Comparison of ENCODE assay signal across 8 cellular contexts in the genomic region with DNA sequence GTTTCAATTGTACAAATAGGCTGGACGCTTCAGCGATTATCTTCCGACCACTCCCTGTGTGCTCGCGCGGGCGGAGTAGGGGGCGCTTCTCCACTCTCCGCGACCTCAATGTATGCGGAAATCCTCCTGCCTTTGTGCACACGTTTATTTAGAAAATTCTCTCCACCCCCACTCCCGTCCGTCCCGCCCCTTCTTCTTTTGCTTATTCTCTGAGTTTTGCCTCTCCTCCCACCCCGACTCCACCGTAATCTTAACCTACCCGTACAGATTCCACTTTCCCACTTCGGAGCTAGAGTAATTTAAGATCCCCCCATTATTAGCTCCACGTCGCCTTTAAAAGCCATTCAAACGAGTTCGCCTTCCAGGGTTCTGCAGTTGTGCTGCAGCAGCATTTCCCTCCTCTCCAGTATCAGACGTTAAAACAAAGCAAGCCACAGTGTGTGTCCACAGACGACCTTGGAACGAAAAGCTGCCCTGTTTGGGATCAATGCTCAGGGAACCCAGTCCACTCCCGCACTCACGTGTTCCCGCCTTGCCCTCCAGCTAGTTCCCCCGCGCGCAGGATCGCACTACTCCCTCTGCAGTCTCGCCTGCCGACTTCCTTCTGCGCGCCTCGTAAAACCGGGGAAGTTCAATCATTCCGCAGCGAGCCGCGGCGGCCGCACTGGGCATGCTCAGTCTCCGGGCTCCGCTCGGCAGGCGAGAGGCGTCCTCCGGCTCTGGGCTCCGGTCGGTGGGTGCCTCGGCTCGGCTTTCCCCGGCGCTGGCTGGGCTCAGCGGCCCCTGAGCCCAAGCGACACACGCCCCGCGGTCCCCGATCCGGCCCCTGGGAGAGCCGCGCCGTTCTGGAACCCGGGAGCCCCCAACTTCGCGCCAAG. TPM values are rescaled to one million over a fixed set of nuclear protein-coding genes. Genes with fewer than 3 reads are reported as not detected.
DNase-seq lines count a peak whose midpoint lies in the region; ATAC-seq, FAIRE-seq and TF ChIP-seq lines count a peak whose summit lies in the region.

A gene with protein sequence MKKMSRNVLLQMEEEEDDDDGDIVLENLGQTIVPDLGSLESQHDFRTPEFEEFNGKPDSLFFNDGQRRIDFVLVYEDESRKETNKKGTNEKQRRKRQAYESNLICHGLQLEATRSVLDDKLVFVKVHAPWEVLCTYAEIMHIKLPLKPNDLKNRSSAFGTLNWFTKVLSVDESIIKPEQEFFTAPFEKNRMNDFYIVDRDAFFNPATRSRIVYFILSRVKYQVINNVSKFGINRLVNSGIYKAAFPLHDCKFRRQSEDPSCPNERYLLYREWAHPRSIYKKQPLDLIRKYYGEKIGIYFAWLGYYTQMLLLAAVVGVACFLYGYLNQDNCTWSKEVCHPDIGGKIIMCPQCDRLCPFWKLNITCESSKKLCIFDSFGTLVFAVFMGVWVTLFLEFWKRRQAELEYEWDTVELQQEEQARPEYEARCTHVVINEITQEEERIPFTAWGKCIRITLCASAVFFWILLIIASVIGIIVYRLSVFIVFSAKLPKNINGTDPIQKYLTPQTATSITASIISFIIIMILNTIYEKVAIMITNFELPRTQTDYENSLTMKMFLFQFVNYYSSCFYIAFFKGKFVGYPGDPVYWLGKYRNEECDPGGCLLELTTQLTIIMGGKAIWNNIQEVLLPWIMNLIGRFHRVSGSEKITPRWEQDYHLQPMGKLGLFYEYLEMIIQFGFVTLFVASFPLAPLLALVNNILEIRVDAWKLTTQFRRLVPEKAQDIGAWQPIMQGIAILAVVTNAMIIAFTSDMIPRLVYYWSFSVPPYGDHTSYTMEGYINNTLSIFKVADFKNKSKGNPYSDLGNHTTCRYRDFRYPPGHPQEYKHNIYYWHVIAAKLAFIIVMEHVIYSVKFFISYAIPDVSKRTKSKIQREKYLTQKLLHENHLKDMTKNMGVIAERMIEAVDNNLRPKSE (plus strand): TSS at position 677 of the 878 bp plus-strand sequence. CDS start 227 bp downstream, outside the sequence.

- H2AFZ ChIP-seq in K562 (ENCODE audit: low read depth, low read length) = peak within 1 kb of the TSS; percentile 97

- peak; percentile 28 for FAIRE-seq in A549 (lab: Jason Lieb, UNC)
- FAIRE-seq in TTC549 (lab: Jason Lieb, UNC) = peak; percentile 38
- FAIRE-seq in K562 (lab: Jason Lieb, UNC) = peak; percentile 93

- H3K9me3 ChIP-seq in A549 = no peaks in the 10 kb centered on the region
- no peaks in the 10 kb centered on the region for H3K9me3 ChIP-seq in K562 (replicated peaks; ENCODE audit: control insufficient read depth, insufficient read depth, low read depth, low read length)
- H3K9me3 ChIP-seq in iPS DF 6.9 (ENCODE audit: control insufficient read depth, insufficient read depth, low read length) = no peaks in the 10 kb centered on the region

- POLR2A ChIA-PET in A549 (lab: Yijun Ruan, JAX) (interaction anchor here (0.5 to 3.6 kb wide), 16 partner anchors 14 to 512 kb away, joined by 3 to 40 read pairs (median 4); a partner anchor contains a TSS), K562 (lab: Yijun Ruan, JAX) (interaction anchor here (0.6 to 2.7 kb wide), 7 partner anchors 8 to 1390 kb away, joined by 3 to 14 read pairs (median 3); no protein-coding TSS in a partner anchor)

- H3K27me3 ChIP-seq in K562 (ENCODE audit: control insufficient read depth in 2 of 2, insufficient read depth in 2 of 2, low read length in 2 of 2) = no peaks in the 10 kb centered on the region
- H3K27me3 ChIP-seq in iPS DF 6.9 (ENCODE audit: control insufficient read depth, insufficient read depth, low read length) = no peaks in the 10 kb centered on the region

- H3K4me2 ChIP-seq in A549 (peak within 1 kb of the TSS; percentile 84), K562 (ENCODE audit: insufficient read depth, low read length) (peak within 1 kb of the TSS; percentile 99)

- 2% methylated on average over 52 of the region's 70 CpGs for WGBS in A549 (ENCODE audit: missing lambda C conversion rate)
- under 1% methylated on average over 59 of the region's 70 CpGs for WGBS in K562 (ENCODE audit: insufficient coverage, low coverage, missing lambda C conversion rate)
- no CpG with 5 or more reads among the region's 70 CpGs for WGBS in iPS DF 6.9 (ENCODE audit: insufficient coverage, insufficient read length)

- no peaks in the 10 kb centered on the region; the same call in 1 of the 2 replicates for H4K20me1 ChIP-seq in K562 (replicated peaks; ENCODE audit: control insufficient read depth, insufficient read depth, low read length)

- ATAC-seq in A549 (peak; percentile 91 to 94), GM18520 (IDR thresholded peaks at IDR 0.05; ENCODE audit: unreplicated experiment) (peak; percentile 55), HG03060 (IDR thresholded peaks at IDR 0.05; ENCODE audit: low read depth, unreplicated experiment) (peak; percentile 64), K562 (peak; percentile 87)

- peak; percentile 54 for TF ChIP-seq CTCF in A549 (IDR thresholded peaks at IDR 0.05)
- peak; percentile 29 to 61 (median 54); a peak in 5 of 6 replicates for TF ChIP-seq CTCF in K562 (IDR thresholded peaks at IDR 0.05 in 2 of 3, conservative IDR thresholded peaks at IDR 0.05 in 1 of 3; ENCODE audit: insufficient read depth in 2 of 3, low read depth in 1 of 3, low read length in 3 of 3)

- H3K9me1 ChIP-seq in K562 (ENCODE audit: control insufficient read depth, insufficient read depth, low read length) = no peaks in the 10 kb centered on the region

- peak within 1 kb of the TSS; percentile 95 to 99 for H3K9ac ChIP-seq in K562 (ENCODE audit: insufficient read depth in 1 of 2, low read depth in 2 of 2, low read length in 2 of 2)

- TF ChIP-seq RAD21 in A549 (conservative IDR thresholded peaks at IDR 0.05 in 1 of 2, IDR thresholded peaks at IDR 0.05 in 1 of 2) (peak; percentile 54 to 58), K562 (CRISPR knock-in tag; conservative IDR thresholded peaks at IDR 0.05 in 1 of 2, IDR thresholded peaks at IDR 0.05 in 1 of 2) (peak in 1 of 2 experiments; percentile 40; a peak in 3 of 4 replicates)

- in situ Hi-C loops in K562 (cut with MboI) = no loop called here

- no TSS peak for BruUV-seq in K562 (replicated peaks; lab: Mats Ljungman, UMichigan)

- H3K4me3 ChIP-seq in A549 = peak within 1 kb of the TSS; percentile 89
- H3K4me3 ChIP-seq in K562 = peak within 1 kb of the TSS; percentile 85
- H3K4me3 ChIP-seq in iPS DF 6.9 (ENCODE audit: low read length) = peak within 1 kb of the TSS; percentile 94
- peak within 1 kb of the TSS; percentile 92 for H3K4me3 ChIP-seq in skeletal muscle cell (ENCODE audit: low read depth, low read length)

- H3K4me1 ChIP-seq in A549 (peaks cover 36% of the 10 kb centered on the region), K562 (replicated peaks in 1 of 2; ENCODE audit: control insufficient read depth in 2 of 2, insufficient read depth in 2 of 2, low read length in 2 of 2) (peaks cover 9 to 12% of the 10 kb centered on the region in 2 experiments; a peak in 4 of 5 replicates), iPS DF 6.9 (ENCODE audit: control insufficient read depth, insufficient read depth, low read length) (peaks cover 5% of the 10 kb centered on the region)

- peaks cover 48% of the 10 kb centered on the region for H3K79me2 ChIP-seq in K562 (ENCODE audit: control insufficient read depth, insufficient read depth, low read length)

- intact Hi-C loops in K562 (cut with micrococcal nuclease) = loop anchor here (1.0 to 10.0 kb wide), 5 partner anchors 42 to 1039 kb away; a partner anchor contains a TSS

- CTCF ChIA-PET in A549 (lab: Yijun Ruan, JAX) (interaction anchor here (0.6 to 5.2 kb wide), 35 partner anchors 10 to 514 kb away, joined by 3 to 31 read pairs (median 4); a partner anchor contains a TSS), K562 (lab: Yijun Ruan, JAX; ENCODE audit: low intra/inter-chr PET ratio) (interaction anchor here (0.6 to 0.7 kb wide), 2 partner anchors 43 to 121 kb away, joined by 3 read pairs; no protein-coding TSS in a partner anchor)

- peak; percentile 89 for TF ChIP-seq POLR2A in A549 (IDR thresholded peaks at IDR 0.05; ENCODE audit: low read length)
- peak; percentile 89 for TF ChIP-seq POLR2A in K562 (conservative IDR thresholded peaks at IDR 0.05)

- H3K27ac ChIP-seq in A549 = peak within 1 kb of the TSS; percentile 95 to 100
- H3K27ac ChIP-seq in K562 (ENCODE audit: extremely low read depth, low read depth, low read length) = peak within 1 kb of the TSS; percentile 97
- no peak within 1 kb of the TSS for H3K27ac ChIP-seq in iPS DF 6.9 (ENCODE audit: low read length)

- DNase-seq in A549 (ENCODE audit: low read depth in 1 of 2, low spot score in 1 of 2) (peak; percentile 83 to 93), NCI-H2081 treated with DMSO at 0.1 percent for 48 hours (lab: John Stamatoyannopoulos, UW) (peak; percentile 68), K562 (ENCODE audit: extremely low read depth in 1 of 4, low spot score in 3 of 4) (peak; percentile 81 to 91 (median 85)), iPS DF 6.9 (ENCODE audit: low read depth, low spot score) (no peak), skeletal muscle cell (ENCODE audit: low read depth) (peak; percentile 68)

- no peaks in the 10 kb centered on the region for H3K36me3 ChIP-seq in K562 (ENCODE audit: control insufficient read depth, insufficient read depth, low read length)
- no peaks in the 10 kb centered on the region for H3K36me3 ChIP-seq in iPS DF 6.9 (ENCODE audit: control insufficient read depth, insufficient read depth, low read length)

- TF ChIP-seq EP300 in A549 (IDR thresholded peaks at IDR 0.05) (no peak), K562 (IDR thresholded peaks at IDR 0.05; ENCODE audit: low read length) (peak; percentile 46; the same call in 1 of the 2 replicates)

RNA-seq across cellular contexts. Expression of the gene that starts here (rescaled TPM):
- 80.0 and 85.4 TPM in 2 replicates for polyA plus RNA-seq in A549 (2011; rRNA removed)
- 17.1 and 21.2 TPM in 2 replicates for polyA plus RNA-seq in A549 (2012; cell fraction: cytosol; rRNA removed)
- polyA plus RNA-seq in A549 (2012; cell fraction: nucleus; rRNA removed) = 11.7 and 18.0 TPM in 2 replicates
- 39.5 to 48.3 TPM (median 41.7 TPM) in 3 replicates for polyA plus RNA-seq in A549 (2017; fragmentation: RNase III; extraction: RNeasy Plus Mini Kit Qiagen cat#74134 plus additional on column Dnase treatment)
- polyA minus RNA-seq in A549 (2011; rRNA and poly(A)+ RNA removed) = 61.3 and 62.3 TPM in 2 replicates
- total RNA-seq in K562 (2011; cell fraction: chromatin; rRNA removed; ENCODE audit: low replicate concordance) = 21.5 and 44.0 TPM in 2 replicates
- 16.0 and 17.0 TPM in 2 replicates for total RNA-seq in K562 (2011; cell fraction: nucleolus; rRNA removed)
- total RNA-seq in K562 (2011; cell fraction: nucleoplasm; rRNA removed) = 30.9 and 54.3 TPM in 2 replicates
- 13.1 and 17.0 TPM in 2 replicates for total RNA-seq in K562 (2014; rRNA removed)
- 23.8 and 25.6 TPM in 2 replicates for total RNA-seq in K562 (2014; rRNA removed; fragmentation: Illumina TruSeq; extraction: Trizol)
- 23.1 and 24.7 TPM in 2 replicates for total RNA-seq in K562 (2015; rRNA removed; fragmentation: Illumina TruSeq; extraction: Trizol)
- 19.0 and 20.3 TPM in 2 replicates for total RNA-seq in K562 (2021)
- polyA plus RNA-seq in K562 (2011; rRNA removed) = 19.3 and 23.4 TPM in 2 replicates
- 8.7 and 16.6 TPM in 2 replicates for polyA plus RNA-seq in K562 (2011; cell fraction: cytosol; rRNA removed)
- polyA plus RNA-seq in K562 (2011; cell fraction: nucleus; rRNA removed) = 13.9 and 18.2 TPM in 2 replicates
- 14.9 and 22.1 TPM in 2 replicates for polyA plus RNA-seq in K562 (2012)
- 17.2 and 21.1 TPM in 2 replicates for polyA plus RNA-seq in K562 (2014; fragmentation: Illumina TruSeq; extraction: Trizol)
- polyA plus RNA-seq in K562 (2014; fragmentation: Nextera tagmentation; extraction: Ambion mirVana) = 1 to 10 TPM; 3.5 to 5.6 TPM
- polyA plus RNA-seq in K562 (2014; rRNA removed) = 10.4 and 14.0 TPM in 2 replicates
- polyA minus RNA-seq in K562 (2011; rRNA and poly(A)+ RNA removed) = 43.1 and 45.6 TPM in 2 replicates
- 13.6 and 18.3 TPM in 2 replicates for polyA minus RNA-seq in K562 (2011; cell fraction: cytosol; rRNA and poly(A)+ RNA removed)
- polyA minus RNA-seq in K562 (2011; cell fraction: nucleus; rRNA and poly(A)+ RNA removed) = 19.4 and 34.4 TPM in 2 replicates
